In genomic region chr2:173298536-173299097, GRCh38 we compare ENCODE assay signal across 19 cellular contexts. TPM values are rescaled to one million over a fixed set of nuclear protein-coding genes. Genes with fewer than 3 reads are reported as not detected.
"Had no signal": no experiment of that assay in that cellular context is flagged by ENCODE, and none has a peak within 500 bp of the region (broad histone marks: within the 10 kb centered on the region; RNA-seq: fewer than 3 reads in every experiment).

No MANE protein-coding gene starts in this region.

- H3K36me3 ChIP-seq: ascending aorta, lower lobe of right lung, neutrophil had no signal

- H3K4me3 ChIP-seq: ascending aorta, coronary artery, lower lobe of right lung, testis had no signal

- H3K4me1 Mint-ChIP-seq: activated naive CD8-positive, alpha-beta T cell treated with anti-CD3 and anti-CD28 coated beads for 36 hours; immature natural killer cell; naive B cell; stimulated activated naive CD8-positive, alpha-beta T cell treated with anti-CD3 and anti-CD28 coated beads, Interleukin-15, amount 100 ng/mL, for 72 hours had no signal

- H3K9me3 ChIP-seq: testis had no signal

- H3K4me3 Mint-ChIP-seq: activated CD8-positive, alpha-beta memory T cell treated with anti-CD3 and anti-CD28 coated beads, Interleukin-2, amount 10 ng/mL, durations not matched to agents 7 days and 5 days; activated naive CD8-positive, alpha-beta T cell treated with anti-CD3 and anti-CD28 coated beads for 36 hours; immature natural killer cell; naive B cell; stimulated activated naive CD8-positive, alpha-beta T cell treated with anti-CD3 and anti-CD28 coated beads, Interleukin-15, amount 100 ng/mL, for 72 hours had no signal

- H3K27me3 Mint-ChIP-seq: activated CD8-positive, alpha-beta memory T cell treated with anti-CD3 and anti-CD28 coated beads, Interleukin-2, amount 10 ng/mL, durations not matched to agents 7 days and 5 days; stimulated activated naive CD8-positive, alpha-beta T cell treated with anti-CD3 and anti-CD28 coated beads, Interleukin-15, amount 100 ng/mL, for 72 hours had no signal

- H3K4me1 ChIP-seq: ascending aorta, lower lobe of right lung, testis had no signal

- ATAC-seq: activated CD8-positive, alpha-beta memory T cell treated with anti-CD3 and anti-CD28 coated beads, Interleukin-2, amount 10 ng/mL, durations not matched to agents 7 days and 5 days; left cardiac atrium; lower lobe of right lung; stimulated activated naive CD8-positive, alpha-beta T cell treated with anti-CD3 and anti-CD28 coated beads, Interleukin-15, amount 100 ng/mL, for 72 hours had no signal

- H3K27me3 ChIP-seq: ascending aorta, neutrophil, testis had no signal

- H3K27ac Mint-ChIP-seq: activated CD8-positive, alpha-beta memory T cell treated with anti-CD3 and anti-CD28 coated beads, Interleukin-2, amount 10 ng/mL, durations not matched to agents 7 days and 5 days; activated naive CD8-positive, alpha-beta T cell treated with anti-CD3 and anti-CD28 coated beads for 36 hours; immature natural killer cell; naive B cell had no signal

- H3K27ac ChIP-seq: ascending aorta, coronary artery, lower lobe of right lung, neutrophil, testis had no signal

- DNase-seq: activated CD4-positive, alpha-beta T cell treated with anti-CD3 and anti-CD28 coated beads, Interleukin-2, amount 50 U/mL, for 48 hours; activated CD4-positive, CD25-positive, alpha-beta regulatory T cell treated with anti-CD3 and anti-CD28 coated beads, Interleukin-2, amount 50 U/mL, for 72 hours; activated CD8-positive, alpha-beta memory T cell treated with anti-CD3 and anti-CD28 coated beads, Interleukin-2, amount 10 ng/mL, durations not matched to agents 7 days and 5 days; activated gamma-delta T cell; activated naive CD8-positive, alpha-beta T cell treated with anti-CD3 and anti-CD28 coated beads for 36 hours; activated T-cell treated with anti-CD3 and anti-CD28 coated beads, Interleukin-2, amount 50 U/mL, for 48 hours; effector CD8-positive, alpha-beta T cell; glutamatergic neuron; immature natural killer cell; left cardiac atrium; lower lobe of right lung; naive B cell; retina; stimulated activated CD4-positive, alpha-beta T cell treated with anti-CD3 and anti-CD28 coated beads, Interleukin-4, amount 100 ng/mL, for 4 hours; stimulated activated naive CD8-positive, alpha-beta T cell treated with anti-CD3 and anti-CD28 coated beads, Interleukin-15, amount 100 ng/mL, for 72 hours; testis had no signal

RNA-seq across cellular contexts. Expression of gene CDCA7, which starts 56.1 kb away (rescaled TPM):
- total RNA-seq: ascending aorta had no signal
